In genomic region chr10:93072225-93072712, GRCh38 we compare ENCODE assay signal across 1 cellular context.
TF ChIP-seq lines count a peak whose summit lies in the region.

No MANE protein-coding gene starts in this region.

TF ChIP-seq in H1, 55 proteins besides CTCF, POLR2A, EP300 and RAD21 (continued from another document):
- TF ChIP-seq CBX5 (IDR thresholded peaks at IDR 0.05; ENCODE audit: low read depth, low read length) (no peak), SRF (IDR thresholded peaks at IDR 0.05; ENCODE audit: low read depth, low read length) (no peak), CHD7 (IDR thresholded peaks at IDR 0.05; ENCODE audit: insufficient replicate concordance, low read length) (no peak), RFX5 (IDR thresholded peaks at IDR 0.05; ENCODE audit: borderline replicate concordance, low read depth, low read length) (no peak), ATF3 (IDR thresholded peaks at IDR 0.05; ENCODE audit: insufficient read depth, low read depth, low read length) (no peak), GTF2F1 (IDR thresholded peaks at IDR 0.05; ENCODE audit: borderline replicate concordance, low read depth, low read length) (no peak), MAX (IDR thresholded peaks at IDR 0.05) (no peak), CBX8 (IDR thresholded peaks at IDR 0.05; ENCODE audit: borderline replicate concordance, low read depth, low read length) (no peak), NANOG (IDR thresholded peaks at IDR 0.05; ENCODE audit: insufficient read depth, low read depth, low read length, poor library complexity, severe bottlenecking) (no peak), SUZ12 (IDR thresholded peaks at IDR 0.05; ENCODE audit: low read length) (peak; percentile 87), BACH1 (IDR thresholded peaks at IDR 0.05; ENCODE audit: low read length) (no peak), RNF2 (IDR thresholded peaks at IDR 0.05; ENCODE audit: borderline replicate concordance, low read depth, low read length, missing control alignments, poor library complexity, severe bottlenecking) (no peak), E2F6 (IDR thresholded peaks at IDR 0.05) (0 out of 2 replicates have a peak, but pooled peaks have one; percentile 14), ASH2L (IDR thresholded peaks at IDR 0.05; ENCODE audit: low read length) (no peak), CREB1 (IDR thresholded peaks at IDR 0.05) (no peak), SIRT6 (IDR thresholded peaks at IDR 0.05; ENCODE audit: low read length) (no peak), KDM4A (IDR thresholded peaks at IDR 0.05; ENCODE audit: low read depth, low read length, severe bottlenecking) (no peak), EZH2 (IDR thresholded peaks at IDR 0.05; ENCODE audit: low read depth, low read length, severe bottlenecking) (peak; percentile 92)
